15 cellular contexts compared by ENCODE assay signal in the genomic region with DNA sequence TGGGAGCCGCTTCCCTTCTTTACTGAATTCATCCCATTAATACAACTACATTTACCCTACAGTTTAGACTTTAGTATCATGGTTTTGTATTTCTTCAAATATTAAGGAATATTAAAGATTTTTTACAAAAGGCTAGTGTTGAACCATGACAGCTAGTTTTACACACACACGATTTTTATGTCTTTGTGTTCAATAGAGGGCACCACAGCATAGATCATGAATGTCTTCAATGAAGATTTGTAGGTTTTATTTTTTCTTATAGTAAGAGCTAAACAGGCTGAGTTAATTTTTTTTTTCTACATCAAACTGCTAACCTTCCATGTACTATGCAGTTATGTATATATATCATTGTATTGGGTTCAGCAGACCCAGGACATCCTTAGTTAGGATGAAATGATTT.
DNase-seq lines count a peak whose midpoint lies in the region; ATAC-seq, FAIRE-seq and TF ChIP-seq lines count a peak whose summit lies in the region.
"Had no signal": no experiment of that assay in that cellular context is flagged by ENCODE, and none has a peak within 500 bp of the region (broad histone marks: within the 10 kb centered on the region; RNA-seq: fewer than 3 reads in every experiment).

No MANE protein-coding gene starts in this region.

- no peaks in the 10 kb centered on the region for H3K27me3 Mint-ChIP-seq in activated T-cell treated with anti-CD3 and anti-CD28 coated beads, Interleukin-2, amount 50 U/mL, for 72 hours (ENCODE audit: low read depth)
- H3K27me3 Mint-ChIP-seq: CD4-positive, CD25-positive, alpha-beta regulatory T cell had no signal

- no peaks in the 10 kb centered on the region for H3K36me3 ChIP-seq in brain microvascular endothelial cell (replicated peaks)

- no peak overlapping the region for H3K27ac Mint-ChIP-seq in activated T-cell treated with anti-CD3 and anti-CD28 coated beads, Interleukin-2, amount 50 U/mL, for 72 hours
- H3K27ac Mint-ChIP-seq: CD4-positive, CD25-positive, alpha-beta regulatory T cell; T-cell had no signal

- no peaks in the 10 kb centered on the region for H3K9me3 Mint-ChIP-seq in activated T-cell treated with anti-CD3 and anti-CD28 coated beads, Interleukin-2, amount 50 U/mL, for 72 hours
- H3K9me3 Mint-ChIP-seq: CD4-positive, CD25-positive, alpha-beta regulatory T cell; T-cell had no signal

- H3K36me3 Mint-ChIP-seq in activated T-cell treated with anti-CD3 and anti-CD28 coated beads, Interleukin-2, amount 50 U/mL, for 72 hours (ENCODE audit: insufficient read depth in 2 of 2) = peaks cover 3 to 6% of the 10 kb centered on the region in 2 donors

- FAIRE-seq in D721Med (lab: Jason Lieb, UNC) (no peak), RCC 7860 (lab: Jason Lieb, UNC) (peak; percentile 72)
- FAIRE-seq: small intestine had no signal

- no peaks in the 10 kb centered on the region for H3K4me1 ChIP-seq in right cardiac atrium (ENCODE audit: control insufficient read depth, insufficient read depth, low read length)

- in situ Hi-C loops in brain microvascular endothelial cell (cut with HindIII; ENCODE audit: low pct_ligation_motif_present, low sequenced_read_pairs) = no loop called here

- H3K4me3 ChIP-seq in fibroblast of the aortic adventitia (ENCODE audit: low read depth, low read length) (no peak overlapping the region), brain microvascular endothelial cell (ENCODE audit: low read depth, low read length) (no peak overlapping the region), right cardiac atrium (ENCODE audit: low read length) (no peak overlapping the region)
- H3K4me3 ChIP-seq: coronary artery had no signal

- H3K27me3 ChIP-seq in brain microvascular endothelial cell (replicated peaks) = peaks cover 14% of the 10 kb centered on the region
- H3K27me3 ChIP-seq in right cardiac atrium (ENCODE audit: control insufficient read depth, insufficient read depth) = no peaks in the 10 kb centered on the region

- intact Hi-C loops in right cardiac atrium (cut with DNase I) = loop anchor here (2.0 to 10.0 kb wide), 5 partner anchors 276 to 796 kb away; partner anchors contain the start of gene HOXA9 (in 1 of the 4)

- no peak overlapping the region for H3K4me3 Mint-ChIP-seq in activated T-cell treated with anti-CD3 and anti-CD28 coated beads, Interleukin-2, amount 50 U/mL, for 72 hours
- H3K4me3 Mint-ChIP-seq: CD4-positive, CD25-positive, alpha-beta regulatory T cell; T-cell had no signal

- ATAC-seq in right cardiac atrium = no peak
- no peak for ATAC-seq in activated T-cell treated with anti-CD3 and anti-CD28 coated beads, Interleukin-2, amount 50 U/mL, for 72 hours (replicated peaks in 1 of 2)
- ATAC-seq: activated CD4-positive, CD25-positive, alpha-beta regulatory T cell treated with anti-CD3 and anti-CD28 coated beads, Interleukin-2, amount 50 U/mL, for 24 hours; T-cell had no signal

- no peaks in the 10 kb centered on the region for H3K9me3 ChIP-seq in right cardiac atrium (ENCODE audit: control insufficient read depth, low read length)

- TF ChIP-seq CTCF in D721Med (IDR thresholded peaks at IDR 0.05; ENCODE audit: insufficient read depth, missing control alignments) = peak; percentile 17
- TF ChIP-seq CTCF in fibroblast of the aortic adventitia (IDR thresholded peaks at IDR 0.05; ENCODE audit: insufficient read depth, low read length) = no peak
- no peak for TF ChIP-seq CTCF in brain microvascular endothelial cell (IDR thresholded peaks at IDR 0.05; ENCODE audit: low read depth, low read length, missing control alignments)

- H3K27ac ChIP-seq in brain microvascular endothelial cell = no peak overlapping the region
- no peak overlapping the region for H3K27ac ChIP-seq in right cardiac atrium (ENCODE audit: low read length)
- H3K27ac ChIP-seq: coronary artery had no signal

- peaks cover 14% of the 10 kb centered on the region for H3K4me1 Mint-ChIP-seq in activated T-cell treated with anti-CD3 and anti-CD28 coated beads, Interleukin-2, amount 50 U/mL, for 72 hours (ENCODE audit: low read depth)

- 64% methylated on average over 2 of the region's 2 CpGs for WGBS in right cardiac atrium

- DNase-seq in D721Med (ENCODE audit: insufficient read length, low spot score) (no peak), HT1080 (ENCODE audit: low read depth) (peak; percentile 27), RCC 7860 (ENCODE audit: low spot score) (no peak), fibroblast of the aortic adventitia (ENCODE audit: low read depth) (peak; percentile 17), brain microvascular endothelial cell (no peak), right cardiac atrium (no peak), MV-4-11 (lab: John Stamatoyannopoulos, UW) (no peak)
- no peak for DNase-seq in activated T-cell treated with anti-CD3 and anti-CD28 coated beads, Interleukin-2, amount 50 U/mL, for 72 hours
- DNase-seq: CD4-positive, CD25-positive, alpha-beta regulatory T cell; NCI-H146; occipital lobe; small intestine; T-cell had no signal

Comparison
In these comparisons a context has a peak if more than half of its experiments do, and no peak if none do; other contexts are left out.
1. DNase-seq: peak in HT1080 (single experiment) and fibroblast of the aortic adventitia (single experiment); none in D721Med (single experiment), RCC 7860 (single experiment), brain microvascular endothelial cell (single experiment), right cardiac atrium (0 of 3), activated T-cell treated with anti-CD3 and anti-CD28 coated beads, Interleukin-2, amount 50 U/mL, for 72 hours (0 of 2) and MV-4-11 (single experiment).